10 cellular contexts compared by ENCODE assay signal in genomic region chr6:12049165-12049564, GRCh38. TPM values are rescaled to one million over a fixed set of nuclear protein-coding genes. Genes with fewer than 3 reads are reported as not detected.
A peak's percentile ranks its signal among the peaks of the same experiment; 100 is the strongest.
DNase-seq lines count a peak whose midpoint lies in the region; ATAC-seq and TF ChIP-seq lines count a peak whose summit lies in the region.
"Had no signal": no experiment of that assay in that cellular context is flagged by ENCODE, and none has a peak within 500 bp of the region (broad histone marks: within the 10 kb centered on the region; RNA-seq: fewer than 3 reads in every experiment).

No MANE protein-coding gene starts in this region.

- no peak for TF ChIP-seq CTCF in HL-60 (IDR thresholded peaks at IDR 0.05; ENCODE audit: insufficient read depth, low read length)

- H4K8ac ChIP-seq in neuronal stem cell (ENCODE audit: low read depth, low read length), result no peak overlapping the region

- no peak overlapping the region for H4K91ac ChIP-seq in neuronal stem cell (ENCODE audit: low read depth, low read length, poor library complexity)

- no peak overlapping the region for H2BK12ac ChIP-seq in neuronal stem cell (ENCODE audit: low read length)

- H3K4me2 ChIP-seq in neuronal stem cell (ENCODE audit: insufficient read depth, low read length, poor library complexity, severe bottlenecking), result no peak overlapping the region
- H3K4me2 ChIP-seq: A549 had no signal

- H3K4ac ChIP-seq in neuronal stem cell (ENCODE audit: low read length), result no peak overlapping the region

- H3K79me1 ChIP-seq in neuronal stem cell (ENCODE audit: low read depth, low read length), result peaks cover 1% of the 10 kb centered on the region

- no peak overlapping the region for H3K9ac ChIP-seq in neuronal stem cell (ENCODE audit: low read depth, low read length, poor library complexity)

- peak overlapping the region; percentile 69 for H3K27ac Mint-ChIP-seq in activated CD4-positive, alpha-beta T cell treated with anti-CD3 and anti-CD28 coated beads, Interleukin-2, amount 10 ng/mL, durations not matched to agents 7 days and 5 days

- H3K27ac ChIP-seq in HL-60 (replicated peaks), result peak overlapping the region; percentile 51
- H3K27ac ChIP-seq in neuronal stem cell (replicated peaks; ENCODE audit: low read length), result no peak overlapping the region
- H3K27ac ChIP-seq: A549 had no signal

- no peaks in the 10 kb centered on the region for H3K9me3 ChIP-seq in neuronal stem cell (replicated peaks in 1 of 2; ENCODE audit: control insufficient read depth in 2 of 2, insufficient read depth in 1 of 2, low read depth in 1 of 2, low read length in 2 of 2)
- H3K9me3 ChIP-seq: A549 had no signal

- no peak overlapping the region for H2BK5ac ChIP-seq in neuronal stem cell (ENCODE audit: low read length)

- CTCF ChIA-PET in activated CD4-positive, alpha-beta T cell treated with anti-CD3 and anti-CD28 coated beads, Interleukin-2, amount 10 ng/mL, durations not matched to agents 7 days and 5 days (lab: Charles Lee), result interaction anchor here (0.9 kb wide), 1 partner anchor 15 kb away, joined by 4 read pairs; no protein-coding TSS in a partner anchor

- H3K27me3 ChIP-seq in HL-60 (ENCODE audit: insufficient read depth, poor library complexity, severe bottlenecking) (no peaks in the 10 kb centered on the region), neuronal stem cell (ENCODE audit: control insufficient read depth in 3 of 3, insufficient read depth in 3 of 3, low read depth in 1 of 3, low read length in 3 of 3) (no peaks in the 10 kb centered on the region)

- H3K4me3 ChIP-seq in HL-60 (replicated peaks; ENCODE audit: insufficient read depth, low read length), result no peak overlapping the region
- no peak overlapping the region for H3K4me3 ChIP-seq in neuronal stem cell (ENCODE audit: low read length in 2 of 2)
- H3K4me3 ChIP-seq: A549 had no signal

- H3K4me1 Mint-ChIP-seq in activated CD4-positive, alpha-beta T cell treated with anti-CD3 and anti-CD28 coated beads, Interleukin-2, amount 10 ng/mL, durations not matched to agents 7 days and 5 days, result peaks cover 79% of the 10 kb centered on the region

- H2AK5ac ChIP-seq in neuronal stem cell (ENCODE audit: low read depth, low read length), result no peak overlapping the region

- H3K14ac ChIP-seq in neuronal stem cell (ENCODE audit: low read length), result peak overlapping the region; percentile 84

- no peaks in the 10 kb centered on the region for H3K9me3 Mint-ChIP-seq in activated CD4-positive, alpha-beta T cell treated with anti-CD3 and anti-CD28 coated beads, Interleukin-2, amount 10 ng/mL, durations not matched to agents 7 days and 5 days

- no CpG with 5 or more reads among the region's 7 CpGs for WGBS in neuronal stem cell (ENCODE audit: extremely low coverage in 2 of 2, insufficient read length in 2 of 2, insufficient replicate concordance in 1 of 2), 2 donors

- H3K27me3 Mint-ChIP-seq in activated CD4-positive, alpha-beta T cell treated with anti-CD3 and anti-CD28 coated beads, Interleukin-2, amount 10 ng/mL, durations not matched to agents 7 days and 5 days, result no peaks in the 10 kb centered on the region

- no peak overlapping the region for H3K4me3 Mint-ChIP-seq in activated CD4-positive, alpha-beta T cell treated with anti-CD3 and anti-CD28 coated beads, Interleukin-2, amount 10 ng/mL, durations not matched to agents 7 days and 5 days

- no peak overlapping the region for H2BK120ac ChIP-seq in neuronal stem cell (ENCODE audit: low read depth, low read length)

- H3K18ac ChIP-seq in neuronal stem cell (ENCODE audit: low read length), result no peak overlapping the region

- no peak for DNase-seq in activated CD4-positive, alpha-beta T cell treated with anti-CD3 and anti-CD28 coated beads, Interleukin-2, amount 10 ng/mL, durations not matched to agents 7 days and 5 days
- no peak for DNase-seq in activated CD4-positive, alpha-beta T cell treated with anti-CD3 and anti-CD28 coated beads, Interleukin-2, amount 50 U/mL, for 4 hours
- no peak for DNase-seq in HL-60 (ENCODE audit: low read depth in 1 of 2, low spot score in 1 of 2)
- DNase-seq in neuronal stem cell (ENCODE audit: low spot score), result no peak
- DNase-seq in cerebellum (ENCODE audit: low spot score), result no peak
- no peak for DNase-seq in NCI-H2196 (lab: John Stamatoyannopoulos, UW; ENCODE audit: unreplicated experiment)
- no peak for DNase-seq in dedifferentiated amniotic fluid mesenchymal stem cell (ENCODE audit: extremely low spot score)
- DNase-seq: occipital lobe had no signal

- H3K23ac ChIP-seq in neuronal stem cell (ENCODE audit: low read depth, low read length, poor library complexity), result no peak overlapping the region

- H3K36me3 Mint-ChIP-seq in activated CD4-positive, alpha-beta T cell treated with anti-CD3 and anti-CD28 coated beads, Interleukin-2, amount 10 ng/mL, durations not matched to agents 7 days and 5 days (ENCODE audit: low read depth), result peaks cover 19% of the 10 kb centered on the region

- peak; percentile 32 for ATAC-seq in GM21529 (IDR thresholded peaks at IDR 0.05; ENCODE audit: unreplicated experiment)
- ATAC-seq: A549 had no signal

- no peaks in the 10 kb centered on the region for H3K36me3 ChIP-seq in neuronal stem cell (replicated peaks in 1 of 2; ENCODE audit: control insufficient read depth in 2 of 2, insufficient read depth in 2 of 2, low read length in 2 of 2)

- POLR2A ChIA-PET in activated CD4-positive, alpha-beta T cell treated with anti-CD3 and anti-CD28 coated beads, Interleukin-2, amount 10 ng/mL, durations not matched to agents 7 days and 5 days (lab: Charles Lee), result no interaction called here

- H2BK15ac ChIP-seq in neuronal stem cell (ENCODE audit: low read length), result no peak overlapping the region

- no peaks in the 10 kb centered on the region for H3K4me1 ChIP-seq in neuronal stem cell (ENCODE audit: control insufficient read depth in 2 of 2, insufficient read depth in 1 of 2, low read depth in 1 of 2, low read length in 2 of 2)

- H2AFZ ChIP-seq in neuronal stem cell (ENCODE audit: low read length), result no peak overlapping the region

RNA-seq across cellular contexts. Expression of gene HIVEP1, which starts 37.1 kb away (rescaled TPM):
- 10 to 100 TPM; 24.2 to 33.0 TPM for total RNA-seq in activated CD4-positive, alpha-beta T cell treated with anti-CD3 and anti-CD28 coated beads, Interleukin-2, amount 10 ng/mL, durations not matched to agents 7 days and 5 days
- 14.1 TPM for polyA plus RNA-seq in neuronal stem cell (2013, experiment 1 of 2)
- 12.9 TPM for polyA plus RNA-seq in neuronal stem cell (2013, experiment 2 of 2)
- total RNA-seq in cerebellum, result 26.4 TPM
